10 cellular contexts compared by ENCODE assay signal in the genomic region with DNA sequence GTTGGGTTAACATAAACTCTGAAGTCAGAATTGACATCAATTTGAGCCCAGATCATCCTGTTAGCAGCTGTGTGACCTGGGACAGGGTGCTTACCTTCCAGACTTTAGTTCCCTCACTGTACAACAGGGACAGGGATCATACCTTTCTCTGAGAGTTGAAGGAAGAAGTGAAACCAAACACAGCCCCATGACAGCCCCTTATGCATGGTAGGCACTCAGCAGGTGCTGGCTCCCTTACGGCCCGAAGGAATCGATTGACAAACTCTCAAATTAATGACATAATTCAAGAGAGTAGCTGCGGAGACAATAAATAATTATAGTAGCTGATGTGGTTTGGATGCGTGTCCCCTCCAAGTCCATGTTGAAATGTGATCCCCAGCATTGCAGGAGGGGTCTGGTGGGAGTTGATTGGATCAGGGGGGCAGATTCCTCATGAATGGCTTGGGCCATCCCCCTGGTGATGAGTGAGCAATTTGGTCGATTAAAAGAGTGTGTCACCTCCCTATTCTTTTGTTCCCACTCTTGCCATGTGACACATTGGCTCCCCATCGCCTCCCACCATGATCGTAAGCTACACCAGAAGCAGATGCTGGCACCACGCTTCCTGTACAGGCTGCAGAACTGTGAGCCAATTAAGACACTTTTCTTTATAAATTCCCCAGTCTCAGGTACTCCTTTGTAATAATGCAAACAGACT.
DNase-seq lines count a peak whose midpoint lies in the region; ATAC-seq and FAIRE-seq lines count a peak whose summit lies in the region.
"Had no signal": no experiment of that assay in that cellular context is flagged by ENCODE, and none has a peak within 500 bp of the region (broad histone marks: within the 10 kb centered on the region; RNA-seq: fewer than 3 reads in every experiment).

No MANE protein-coding gene starts in this region.

- ATAC-seq in stimulated activated naive CD8-positive, alpha-beta T cell treated with anti-CD3 and anti-CD28 coated beads, Interleukin-15, Interleukin-2, amounts not matched to agents 100 U/mL and 50 U/mL, for 24 hours: peak; percentile 56

- no peaks in the 10 kb centered on the region for H3K27me3 Mint-ChIP-seq in activated T-cell treated with anti-CD3 and anti-CD28 coated beads, Interleukin-2, amount 50 U/mL, for 24 hours

- no peak for DNase-seq in activated T-cell treated with anti-CD3 and anti-CD28 coated beads, Interleukin-2, amount 50 U/mL, for 24 hours
- DNase-seq in activated T-cell treated with anti-CD3 and anti-CD28 coated beads for 4 hours: no peak
- peak; percentile 47 for DNase-seq in NCI-H128 (lab: John Stamatoyannopoulos, UW; ENCODE audit: unreplicated experiment)
- DNase-seq in activated naive CD4-positive, alpha-beta T cell treated with anti-CD3 and anti-CD28 coated beads, Interleukin-2, amount 50 U/mL, for 16 hours: peak; percentile 48
- peak; percentile 28 for DNase-seq in stimulated activated naive CD8-positive, alpha-beta T cell treated with anti-CD3 and anti-CD28 coated beads, Interleukin-15, Interleukin-2, amounts not matched to agents 100 U/mL and 50 U/mL, for 24 hours
- no peak for DNase-seq in A172 (ENCODE audit: low spot score)
- no peak for DNase-seq in frontal cortex (ENCODE audit: low spot score in 2 of 2)
- no peak for DNase-seq in stimulated activated naive CD4-positive, alpha-beta T cell treated with Interleukin-2 at 50 U/mL for 16 hours (lab: John Stamatoyannopoulos, UW)
- DNase-seq: thyroid gland had no signal

- H3K27ac Mint-ChIP-seq in activated T-cell treated with anti-CD3 and anti-CD28 coated beads, Interleukin-2, amount 50 U/mL, for 24 hours: peak overlapping the region; percentile 66
- H3K27ac Mint-ChIP-seq: T-helper 1 cell treated with Interleukin-12 subunit alpha and Interleukin-12 subunit beta and Interleukin-4 antibody, amounts not matched to agents 30 μg/mL and 1 μg/mL, for 36 hours had no signal

- H3K4me1 Mint-ChIP-seq in activated T-cell treated with anti-CD3 and anti-CD28 coated beads, Interleukin-2, amount 50 U/mL, for 24 hours (ENCODE audit: low read depth): peaks cover 78% of the 10 kb centered on the region

- FAIRE-seq in frontal cortex (lab: Jason Lieb, UNC): no peak

- H3K36me3 Mint-ChIP-seq in activated T-cell treated with anti-CD3 and anti-CD28 coated beads, Interleukin-2, amount 50 U/mL, for 24 hours (ENCODE audit: low read depth): peaks cover 6% of the 10 kb centered on the region

- H3K4me3 Mint-ChIP-seq in activated T-cell treated with anti-CD3 and anti-CD28 coated beads, Interleukin-2, amount 50 U/mL, for 24 hours: no peak overlapping the region
- H3K4me3 Mint-ChIP-seq: T-helper 1 cell treated with Interleukin-12 subunit alpha and Interleukin-12 subunit beta and Interleukin-4 antibody, amounts not matched to agents 30 μg/mL and 1 μg/mL, for 36 hours had no signal

- H3K9me3 Mint-ChIP-seq in activated T-cell treated with anti-CD3 and anti-CD28 coated beads, Interleukin-2, amount 50 U/mL, for 24 hours: no peaks in the 10 kb centered on the region
- H3K9me3 Mint-ChIP-seq: T-helper 1 cell treated with Interleukin-12 subunit alpha and Interleukin-12 subunit beta and Interleukin-4 antibody, amounts not matched to agents 30 μg/mL and 1 μg/mL, for 36 hours had no signal

Comparison
In these comparisons a context has a peak if more than half of its experiments do, and no peak if none do; other contexts are left out.
1. DNase-seq: peak in NCI-H128 (single experiment), activated naive CD4-positive, alpha-beta T cell treated with anti-CD3 and anti-CD28 coated beads, Interleukin-2, amount 50 U/mL, for 16 hours (single experiment) and stimulated activated naive CD8-positive, alpha-beta T cell treated with anti-CD3 and anti-CD28 coated beads, Interleukin-15, Interleukin-2, amounts not matched to agents 100 U/mL and 50 U/mL, for 24 hours (single experiment); none in activated T-cell treated with anti-CD3 and anti-CD28 coated beads, Interleukin-2, amount 50 U/mL, for 24 hours (single experiment), activated T-cell treated with anti-CD3 and anti-CD28 coated beads for 4 hours (single experiment), A172 (single experiment), frontal cortex (0 of 2) and stimulated activated naive CD4-positive, alpha-beta T cell treated with Interleukin-2 at 50 U/mL for 16 hours (single experiment).